In the genomic region with DNA sequence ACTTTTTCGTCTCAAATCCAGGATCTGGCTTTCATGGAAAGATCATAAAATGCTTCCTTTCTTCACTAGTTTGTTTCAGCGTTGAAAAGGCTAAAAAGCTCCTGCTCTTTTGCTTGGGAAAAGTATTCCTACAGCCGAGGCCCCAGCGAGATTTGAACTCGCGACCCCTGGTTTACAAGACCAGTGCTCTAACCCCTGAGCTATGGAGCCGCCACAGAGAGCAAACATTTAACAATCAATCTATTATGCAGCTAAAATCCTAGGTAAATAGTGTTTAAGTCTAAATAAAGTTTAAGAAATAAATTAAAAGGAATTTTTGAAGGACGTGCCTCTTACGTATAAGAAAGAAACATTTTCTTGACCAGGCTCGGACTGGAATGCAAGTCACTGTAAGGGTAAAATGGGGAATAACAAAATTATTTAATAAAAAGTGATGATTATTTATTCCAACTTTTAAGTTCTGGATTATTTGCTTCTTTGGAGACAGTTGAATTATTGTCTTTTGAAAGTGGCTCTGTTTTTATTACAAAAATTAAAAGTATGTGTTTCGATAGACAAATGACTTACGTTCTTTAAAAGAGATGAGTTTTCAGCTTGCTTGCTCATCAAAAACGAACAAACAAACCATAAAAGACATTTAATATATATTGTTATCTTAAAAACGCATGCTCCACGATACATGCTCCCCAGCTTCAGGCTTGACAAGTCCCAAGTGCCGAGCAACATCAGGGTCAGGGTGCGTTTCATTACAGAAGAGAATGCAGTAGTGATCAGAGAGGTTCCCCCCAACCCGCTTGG, we compare ENCODE assay signal across 8 cellular contexts. TPM values are rescaled to one million over a fixed set of nuclear protein-coding genes. Genes with fewer than 3 reads are reported as not detected.
DNase-seq lines count a peak whose midpoint lies in the region; ATAC-seq lines count a peak whose summit lies in the region.

No MANE protein-coding gene starts in this region.

- H3K4me1 ChIP-seq in adipocyte (ENCODE audit: control insufficient read depth, insufficient read depth, low read length) = peaks cover 39% of the 10 kb centered on the region

- no peaks in the 10 kb centered on the region for H3K9me3 ChIP-seq in adipocyte (ENCODE audit: control insufficient read depth, low read length)

- peak overlapping the region; percentile 55 for H3K9ac ChIP-seq in adipocyte (ENCODE audit: low read length)

- ATAC-seq in HG02885 (IDR thresholded peaks at IDR 0.05; ENCODE audit: poor library complexity, unreplicated experiment) = peak; percentile 21
- ATAC-seq in left ventricle myocardium superior = peak; percentile 59
- ATAC-seq in GM18870 (IDR thresholded peaks at IDR 0.05; ENCODE audit: unreplicated experiment) = no peak
- ATAC-seq in HG02642 (IDR thresholded peaks at IDR 0.05; ENCODE audit: poor library complexity, unreplicated experiment) = no peak

- intact Hi-C loops in left ventricle myocardium superior (cut with micrococcal nuclease) = no loop called here

- H3K36me3 ChIP-seq in adipocyte (ENCODE audit: control insufficient read depth, insufficient read depth, low read length, severe bottlenecking) = no peaks in the 10 kb centered on the region

- H3K4me3 ChIP-seq in adipocyte (ENCODE audit: low read length) (peak overlapping the region; percentile 79), skeletal muscle cell (ENCODE audit: low read depth, low read length) (peak overlapping the region; percentile 47)

- DNase-seq in AG08395 (ENCODE audit: low spot score) = peak; percentile 19
- peak; percentile 42 for DNase-seq in RPMI8226
- peak; percentile 74 for DNase-seq in adipocyte (ENCODE audit: low read depth)
- DNase-seq in left ventricle myocardium superior = no peak
- no peak for DNase-seq in skeletal muscle cell (ENCODE audit: low read depth)

- no peaks in the 10 kb centered on the region for H3K27me3 ChIP-seq in adipocyte (replicated peaks; ENCODE audit: control insufficient read depth, insufficient read depth, low read length)

RNA-seq across cellular contexts. Expression of gene OR6S1, which starts 10.3 kb away (rescaled TPM):
- total RNA-seq in left ventricle myocardium superior = not detected

RNA-seq across cellular contexts. Expression of gene RNASE12, which starts 40.0 kb away (rescaled TPM):
- total RNA-seq in left ventricle myocardium superior = not detected

RNA-seq across cellular contexts. Expression of gene RNASE11, which starts 43.4 kb away (rescaled TPM):
- not detected for total RNA-seq in left ventricle myocardium superior

RNA-seq across cellular contexts. Expression of gene RNASE4, which starts 53.1 kb away (rescaled TPM):
- 8.1 TPM for total RNA-seq in left ventricle myocardium superior

RNA-seq across cellular contexts. Expression of gene ANG, which starts 57.3 kb away (rescaled TPM):
- total RNA-seq in left ventricle myocardium superior = 4.0 TPM

Comparison
In these comparisons a context has a peak if more than half of its experiments do, and no peak if none do; other contexts are left out.
1. DNase-seq: peak in AG08395 (single experiment), RPMI8226 (single experiment) and adipocyte (single experiment); none in left ventricle myocardium superior (single experiment) and skeletal muscle cell (single experiment).
2. ATAC-seq: peak in HG02885 (single experiment) and left ventricle myocardium superior (single experiment); none in GM18870 (single experiment) and HG02642 (single experiment).